Comparison of ENCODE assay signal across 9 cellular contexts in the genomic region with DNA sequence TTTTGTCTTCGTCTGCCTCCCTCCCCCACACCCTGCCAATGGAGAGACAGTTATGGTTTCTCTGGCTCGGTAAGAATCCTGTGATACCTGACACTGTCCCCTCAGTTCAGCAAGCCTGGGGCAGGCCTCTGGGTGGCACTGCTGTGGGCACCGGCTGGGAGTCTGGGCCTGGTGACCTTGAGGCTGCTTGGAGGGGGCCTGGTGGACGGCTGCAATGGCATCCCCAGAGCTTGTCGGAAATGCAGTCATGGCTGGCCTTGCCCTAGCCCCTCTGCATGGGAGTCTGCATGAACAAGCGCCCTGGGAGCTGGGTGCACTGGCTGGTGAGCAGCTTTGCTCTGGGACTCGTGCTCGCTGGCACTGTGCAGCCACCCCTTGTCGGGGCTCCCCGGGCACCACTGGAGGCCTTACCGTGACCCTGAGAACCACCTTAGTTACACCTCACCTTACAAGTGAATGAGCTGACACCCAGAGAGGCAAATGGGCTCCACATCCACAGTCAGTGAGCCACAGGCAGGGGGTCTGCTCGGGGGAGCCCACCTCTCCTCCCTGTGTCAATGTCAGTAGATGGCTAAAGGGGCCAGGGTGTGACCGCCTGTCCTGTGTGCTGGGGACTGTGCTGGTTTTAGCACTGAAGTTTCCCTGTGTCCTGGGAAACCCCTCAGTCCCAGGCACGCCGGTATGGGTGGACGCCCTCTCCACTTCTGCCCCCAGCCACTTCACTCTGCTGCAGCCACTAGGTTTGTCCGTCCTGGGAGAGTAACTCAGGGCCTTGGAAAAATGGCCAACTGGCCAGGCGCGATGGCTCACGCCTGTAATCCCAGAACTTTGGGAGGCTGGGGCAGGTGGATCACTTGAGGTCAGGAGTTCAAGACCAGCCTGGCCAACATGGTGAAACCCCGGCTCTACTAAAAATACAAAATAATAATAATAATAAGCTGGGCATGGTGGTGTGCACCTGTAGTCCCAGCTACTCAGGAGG. TPM values are rescaled to one million over a fixed set of nuclear protein-coding genes. Genes with fewer than 3 reads are reported as not detected.
DNase-seq lines count a peak whose midpoint lies in the region; ATAC-seq and TF ChIP-seq lines count a peak whose summit lies in the region.
"Had no signal": no experiment of that assay in that cellular context is flagged by ENCODE, and none has a peak within 500 bp of the region (broad histone marks: within the 10 kb centered on the region; RNA-seq: fewer than 3 reads in every experiment).

No MANE protein-coding gene starts in this region.

- no peak overlapping the region for H2AFZ ChIP-seq in fibroblast of lung (ENCODE audit: low read length)

- H3K27ac ChIP-seq in RWPE2 (ENCODE audit: poor library complexity, severe bottlenecking): peak overlapping the region; percentile 67
- no peak overlapping the region for H3K27ac ChIP-seq in fibroblast of lung (ENCODE audit: insufficient read depth, low read length)
- peak overlapping the region; percentile 30 to 76 for H3K27ac ChIP-seq in prostate gland

- H3K27me3 ChIP-seq in RWPE2 (ENCODE audit: insufficient read depth, poor library complexity, severe bottlenecking): no peaks in the 10 kb centered on the region
- no peaks in the 10 kb centered on the region for H3K27me3 ChIP-seq in fibroblast of lung (ENCODE audit: control insufficient read depth, insufficient read depth, low read length)
- H3K27me3 ChIP-seq in prostate gland (replicated peaks; ENCODE audit: insufficient read depth): no peaks in the 10 kb centered on the region

- DNase-seq in HT-29 (ENCODE audit: low spot score) (peak; percentile 32), RWPE2 (ENCODE audit: low spot score) (peak; percentile 51), fibroblast of lung (ENCODE audit: low read depth in 2 of 2) (no peak), prostate gland (ENCODE audit: low spot score) (no peak), AG08395 (ENCODE audit: low spot score) (no peak)
- no peak for DNase-seq in stimulated activated CD4-positive, alpha-beta T cell treated with anti-CD3 and anti-CD28 coated beads, Interleukin-2, amount 100 ng/mL, for 48 hours

- TF ChIP-seq POLR2A in prostate gland (IDR thresholded peaks at IDR 0.05): no peak

- H3K4me1 ChIP-seq in RWPE2 (ENCODE audit: insufficient read depth, poor library complexity, severe bottlenecking) (peaks cover 40% of the 10 kb centered on the region), fibroblast of lung (ENCODE audit: control insufficient read depth, extremely low read depth, insufficient read depth, low read length) (peaks cover 24% of the 10 kb centered on the region), prostate gland (replicated peaks) (peaks cover 41% of the 10 kb centered on the region)

- H3K9me3 ChIP-seq in RWPE2 (ENCODE audit: severe bottlenecking): no peaks in the 10 kb centered on the region
- H3K9me3 ChIP-seq in fibroblast of lung (ENCODE audit: control insufficient read depth, insufficient read depth, low read depth, low read length): no peaks in the 10 kb centered on the region
- H3K9me3 ChIP-seq in prostate gland: no peaks in the 10 kb centered on the region

- H3K4me3 ChIP-seq in RWPE2 (ENCODE audit: severe bottlenecking) (peak overlapping the region; percentile 53), fibroblast of lung (replicated peaks in 1 of 4; ENCODE audit: control extremely low read depth in 1 of 4, insufficient read depth in 1 of 4, low read depth in 3 of 4, low read length in 4 of 4) (peak overlapping the region in 1 of 4 experiments; percentile 59), prostate gland (peak overlapping the region in 1 of 2 donors; percentile 31)

- TF ChIP-seq CTCF in RWPE2 (IDR thresholded peaks at IDR 0.05; ENCODE audit: poor library complexity, severe bottlenecking): peak; percentile 19
- no peak for TF ChIP-seq CTCF in fibroblast of lung (conservative IDR thresholded peaks at IDR 0.05 in 1 of 2, IDR thresholded peaks at IDR 0.05 in 1 of 2; ENCODE audit: low read depth in 1 of 2, low read length in 2 of 2)
- TF ChIP-seq CTCF in prostate gland (IDR thresholded peaks at IDR 0.05): peak in 1 of 4 experiments; percentile 30

- peak overlapping the region; percentile 88 for H3K4me2 ChIP-seq in fibroblast of lung (ENCODE audit: extremely low read depth, insufficient read depth, low read length)

- ATAC-seq in RWPE2 (ENCODE audit: low read depth) (no peak), GM18519 (IDR thresholded peaks at IDR 0.05; ENCODE audit: low FRiP score, unreplicated experiment) (no peak), GM18870 (IDR thresholded peaks at IDR 0.05; ENCODE audit: unreplicated experiment) (no peak)

- no peak overlapping the region for H3K9ac ChIP-seq in fibroblast of lung (ENCODE audit: insufficient read depth, low read length)

- H3K79me2 ChIP-seq in fibroblast of lung (ENCODE audit: control insufficient read depth, insufficient read depth, low read length): peaks cover 13% of the 10 kb centered on the region

- intact Hi-C loops in prostate gland (cut with DNase I): no loop called here

- 59% methylated on average over 21 of the region's 21 CpGs for WGBS in prostate gland

- peaks cover 55% of the 10 kb centered on the region for H3K36me3 ChIP-seq in RWPE2 (ENCODE audit: low read depth)
- peaks cover 9% of the 10 kb centered on the region for H3K36me3 ChIP-seq in fibroblast of lung (ENCODE audit: control insufficient read depth, insufficient read depth, low read length)
- no peaks in the 10 kb centered on the region for H3K36me3 ChIP-seq in prostate gland

- H4K20me1 ChIP-seq in fibroblast of lung (ENCODE audit: control insufficient read depth, extremely low read depth, insufficient read depth, low read length): no peaks in the 10 kb centered on the region

RNA-seq across cellular contexts. Expression of a gene that starts 1.4 kb away (rescaled TPM):
- 1,319 and 1,392 TPM in 2 replicates for total RNA-seq in HT-29 (2014; rRNA removed; shearing (Covaris generic))
- total RNA-seq in fibroblast of lung: 320 and 387 TPM in 2 replicates
- 93.2 and 128 TPM in 2 replicates for polyA plus RNA-seq in fibroblast of lung
- 160 and 278 TPM in 2 replicates for polyA plus RNA-seq in fibroblast of lung (2012)
- polyA minus RNA-seq in fibroblast of lung (ENCODE audit: low replicate concordance): 166 and 363 TPM in 2 replicates
- total RNA-seq in prostate gland: 100 to 1,000 TPM; 570 to 890 TPM

RNA-seq across cellular contexts. Expression of a gene that starts 31.3 kb away (rescaled TPM):
- 89.2 and 96.4 TPM in 2 replicates for total RNA-seq in HT-29 (2014; rRNA removed; shearing (Covaris generic))
- total RNA-seq in fibroblast of lung (36.2 and 46.6 TPM in 2 replicates), prostate gland (100 to 1,000 TPM in 1 of 2 donors, 10 to 100 TPM in 1; 89.7 to 201 TPM)
- polyA plus RNA-seq in fibroblast of lung: 39.9 and 61.7 TPM in 2 replicates
- polyA plus RNA-seq in fibroblast of lung (2012): 39.8 and 57.6 TPM in 2 replicates
- 50.1 and 68.5 TPM in 2 replicates for polyA minus RNA-seq in fibroblast of lung (ENCODE audit: low replicate concordance)

RNA-seq across cellular contexts. Expression of a gene that starts 45.7 kb away (rescaled TPM):
- total RNA-seq in HT-29 (2014; rRNA removed; shearing (Covaris generic)): 3.6 and 7.5 TPM in 2 replicates
- 32.4 and 45.2 TPM in 2 replicates for total RNA-seq in fibroblast of lung
- polyA plus RNA-seq in fibroblast of lung: 15.0 and 15.7 TPM in 2 replicates
- 25.1 and 27.7 TPM in 2 replicates for polyA plus RNA-seq in fibroblast of lung (2012)
- 24.6 and 29.0 TPM in 2 replicates for polyA minus RNA-seq in fibroblast of lung (ENCODE audit: low replicate concordance)
- total RNA-seq in prostate gland: 10 to 100 TPM; 16.3 to 57.9 TPM
- polyA plus RNA-seq: IgD-negative memory B cell had no signal

RNA-seq across cellular contexts. Expression of a gene that starts 53.1 kb away (rescaled TPM):
- total RNA-seq in HT-29 (2014; rRNA removed; shearing (Covaris generic)): 10.5 and 12.6 TPM in 2 replicates
- total RNA-seq in fibroblast of lung (88.9 and 155 TPM in 2 replicates), prostate gland (100 to 1,000 TPM in 1 of 2 donors, 10 to 100 TPM in 1; 54.5 to 500 TPM)
- 607 and 745 TPM in 2 replicates for polyA plus RNA-seq in fibroblast of lung
- 667 and 999 TPM in 2 replicates for polyA plus RNA-seq in fibroblast of lung (2012)
- 484 and 816 TPM in 2 replicates for polyA minus RNA-seq in fibroblast of lung (ENCODE audit: low replicate concordance)

Comparison
In these comparisons a context has a peak if more than half of its experiments do, and no peak if none do; other contexts are left out.
1. DNase-seq: peak in HT-29 (single experiment) and RWPE2 (single experiment); none in fibroblast of lung (0 of 2), prostate gland (single experiment), stimulated activated CD4-positive, alpha-beta T cell treated with anti-CD3 and anti-CD28 coated beads, Interleukin-2, amount 100 ng/mL, for 48 hours (0 of 2) and AG08395 (single experiment).